ENCODE assay signal across 8 cellular contexts in the genomic region with DNA sequence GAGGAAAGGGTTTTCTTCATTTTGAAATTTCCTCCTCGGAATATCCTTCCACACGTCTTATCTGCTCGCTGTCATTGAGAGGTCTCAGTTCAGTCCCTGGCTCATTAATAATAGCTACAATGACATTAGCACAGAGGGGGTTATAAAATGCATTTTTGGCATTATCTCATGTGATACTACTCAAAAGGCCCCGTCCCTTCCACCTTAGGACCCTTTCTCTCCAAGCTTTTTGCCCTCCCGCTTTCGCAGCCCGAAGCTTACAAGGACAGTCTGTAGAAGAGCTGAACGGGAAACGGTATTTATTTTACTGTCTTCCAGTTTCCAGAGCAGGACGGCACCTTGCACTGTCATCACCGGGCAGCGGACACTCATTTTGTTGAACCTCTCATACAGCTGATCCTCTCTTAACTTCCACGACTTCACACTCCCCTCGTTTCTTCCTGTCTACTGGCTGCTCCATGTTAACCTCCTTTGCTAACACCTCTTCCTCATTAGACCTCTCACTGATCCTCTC. TPM values are rescaled to one million over a fixed set of nuclear protein-coding genes. Genes with fewer than 3 reads are reported as not detected.
DNase-seq lines count a peak whose midpoint lies in the region; ATAC-seq and TF ChIP-seq lines count a peak whose summit lies in the region.

No MANE protein-coding gene starts in this region.

- H3K27me3 ChIP-seq in HAP-1 (ENCODE audit: low read depth) (no peaks in the 10 kb centered on the region), foreskin keratinocyte (no peaks in the 10 kb centered on the region), skeletal muscle satellite cell (ENCODE audit: control insufficient read depth, insufficient read depth, low read length) (no peaks in the 10 kb centered on the region)

- no peaks in the 10 kb centered on the region for H3K9me3 ChIP-seq in HAP-1
- H3K9me3 ChIP-seq in skeletal muscle satellite cell (replicated peaks; ENCODE audit: low read length) = no peaks in the 10 kb centered on the region

- in situ Hi-C loops in HAP-1 (cut with MboI; ENCODE audit: low sequenced_read_pairs) = no loop called here

- DNase-seq in HAP-1 (ENCODE audit: low spot score in 2 of 2) = no peak
- DNase-seq in RWPE1 (ENCODE audit: low spot score) = no peak
- no peak for DNase-seq in foreskin keratinocyte
- no peak for DNase-seq in effector CD8-positive, alpha-beta T cell (lab: John Stamatoyannopoulos, UW)
- DNase-seq in mesenteric fat pad (ENCODE audit: low spot score) = no peak

- H3K27ac ChIP-seq in RWPE1 (peak overlapping the region; percentile 31), foreskin keratinocyte (no peak overlapping the region)

- CTCF ChIA-PET in RWPE1 (lab: Yijun Ruan, JAX) = interaction anchor here (0.6 to 2.0 kb wide), 8 partner anchors 10 to 883 kb away, joined by 3 to 10 read pairs (median 3); no protein-coding TSS in a partner anchor

- ATAC-seq in foreskin keratinocyte = peak; percentile 9
- no peak for ATAC-seq in GM18867 (IDR thresholded peaks at IDR 0.05; ENCODE audit: unreplicated experiment)
- no peak for ATAC-seq in GM18858 (IDR thresholded peaks at IDR 0.05; ENCODE audit: unreplicated experiment)

- H3K4me2 ChIP-seq in skeletal muscle satellite cell (ENCODE audit: low read length) = peak overlapping the region; percentile 69

- H3K4me3 ChIP-seq in HAP-1 (peak overlapping the region; percentile 3), skeletal muscle satellite cell (ENCODE audit: low read length) (peak overlapping the region; percentile 13)

- no peaks in the 10 kb centered on the region; the same call in 1 of the 2 replicates for H3K36me3 ChIP-seq in HAP-1 (replicated peaks)
- no peaks in the 10 kb centered on the region for H3K36me3 ChIP-seq in skeletal muscle satellite cell (ENCODE audit: insufficient read depth, low read length)

- H3K9ac ChIP-seq in skeletal muscle satellite cell (ENCODE audit: low read depth, low read length) = peak overlapping the region; percentile 28

- POLR2A ChIA-PET in RWPE1 (lab: Yijun Ruan, JAX; ENCODE audit: low non-redundant PET) = no interaction called here

- H3K4me1 ChIP-seq in HAP-1 (peaks cover 12% of the 10 kb centered on the region), foreskin keratinocyte (no peaks in the 10 kb centered on the region), skeletal muscle satellite cell (ENCODE audit: control insufficient read depth, insufficient read depth, low read length) (peaks cover 15% of the 10 kb centered on the region)

- TF ChIP-seq CTCF in RWPE1 (conservative IDR thresholded peaks at IDR 0.05; ENCODE audit: low read depth) (peak; percentile 66), foreskin keratinocyte (conservative IDR thresholded peaks at IDR 0.05) (no peak)

RNA-seq across cellular contexts. Expression of a gene that starts 5.6 kb away (rescaled TPM):
- total RNA-seq in foreskin keratinocyte = 16.6 and 21.9 TPM in 2 replicates
- polyA plus RNA-seq in foreskin keratinocyte = 11.3 and 14.2 TPM in 2 replicates
- 21.6 and 22.3 TPM in 2 replicates for total RNA-seq in skeletal muscle satellite cell (2012; rRNA removed)
- total RNA-seq in mesenteric fat pad = 87.5 TPM

RNA-seq across cellular contexts. Expression of a gene that starts 10.6 kb away (rescaled TPM):
- total RNA-seq in foreskin keratinocyte (16.0 and 18.6 TPM in 2 replicates), mesenteric fat pad (1.6 TPM)
- polyA plus RNA-seq in foreskin keratinocyte = 11.2 and 15.0 TPM in 2 replicates
- total RNA-seq in skeletal muscle satellite cell (2012; rRNA removed) = 8.1 and 9.8 TPM in 2 replicates
